Comparison of ENCODE assay signal across 9 cellular contexts in the genomic region with DNA sequence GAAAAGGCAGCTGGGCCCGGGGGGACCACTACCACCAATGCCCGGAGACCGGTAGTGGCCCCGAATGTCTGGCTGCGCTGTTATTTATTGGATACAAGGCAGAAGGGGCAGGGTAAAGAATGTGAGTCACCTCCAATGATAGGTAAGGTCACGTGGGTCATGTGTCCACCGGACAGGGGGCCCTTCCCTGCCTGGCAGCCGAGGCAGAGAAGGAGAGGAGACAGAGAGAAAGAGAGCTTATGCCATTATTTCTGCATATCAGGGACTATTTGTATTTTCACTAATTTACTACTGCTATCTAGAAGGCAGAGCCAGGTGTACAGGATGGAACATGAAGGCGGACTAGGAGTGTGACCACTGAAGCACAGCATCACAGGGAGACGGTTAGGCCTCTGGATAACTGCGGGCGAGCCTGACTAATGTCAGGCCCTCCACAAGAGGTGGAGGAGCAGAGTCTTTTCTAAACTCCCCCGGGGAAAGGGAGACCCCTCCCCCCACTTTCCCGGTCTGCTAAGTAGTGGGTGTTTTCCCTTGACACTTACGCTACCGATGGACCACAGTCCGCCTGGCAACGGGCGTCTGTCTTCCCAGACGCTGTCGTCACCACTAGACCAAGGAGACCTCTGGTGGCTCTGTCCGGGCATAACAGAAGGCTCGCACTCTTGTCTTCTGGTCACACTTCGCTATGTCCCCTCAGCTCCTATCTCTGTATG. TPM values are rescaled to one million over a fixed set of nuclear protein-coding genes. Genes with fewer than 3 reads are reported as not detected.
DNase-seq lines count a peak whose midpoint lies in the region; TF ChIP-seq lines count a peak whose summit lies in the region.
"Not testable (repeated sequence)": the region's sequence is repeated elsewhere in the genome, so short reads cannot be mapped to it uniquely, and the experiment has no call there.
"Had no signal": no experiment of that assay in that cellular context is flagged by ENCODE, and none has a peak within 500 bp of the region (broad histone marks: within the 10 kb centered on the region; RNA-seq: fewer than 3 reads in every experiment).

No MANE protein-coding gene starts in this region.

- H3K9me3 ChIP-seq in breast epithelium; left ventricle myocardium inferior (replicated peaks); neutrophil; transverse colon: not testable (repeated sequence)

- not testable (repeated sequence) for H3K4me1 ChIP-seq in breast epithelium; left ventricle myocardium inferior; neutrophil (ENCODE audit: control insufficient read depth in 1 of 2, insufficient read depth in 1 of 2, low read depth in 1 of 2, low read length in 1 of 2); transverse colon

- peak overlapping the region in 2 of 3 donors; percentile 9 to 46 for H3K27ac Mint-ChIP-seq in IgD-negative memory B cell

- H3K36me3 Mint-ChIP-seq in IgD-negative memory B cell = not testable (repeated sequence)

- in situ Hi-C loops in transverse colon (cut with MboI; ENCODE audit: low pct_ligation_motif_present in 1 of 4, low pct_unique_long_range_greater_than_20kb in 1 of 4, low sequenced_read_pairs in 3 of 4) = not testable (repeated sequence)

- not testable (repeated sequence) for TF ChIP-seq EP300 in transverse colon (IDR thresholded peaks at IDR 0.05; ENCODE audit: low read depth)

- H3K4me3 ChIP-seq in breast epithelium, left ventricle myocardium inferior, transverse colon: not testable (repeated sequence)
- peak overlapping the region in 1 of 2 experiments; percentile 28 for H3K4me3 ChIP-seq in neutrophil (ENCODE audit: low read depth in 1 of 2, low read length in 1 of 2)

- not testable (repeated sequence) for H3K9me3 Mint-ChIP-seq in IgD-negative memory B cell

- H3K27me3 ChIP-seq in breast epithelium; left ventricle myocardium inferior (ENCODE audit: low read depth); neutrophil; transverse colon: not testable (repeated sequence)

- not testable (repeated sequence) for H3K27ac ChIP-seq in VCaP; breast epithelium; left ventricle myocardium inferior (replicated peaks); neutrophil; transverse colon

- TF ChIP-seq POLR2A in breast epithelium (IDR thresholded peaks at IDR 0.05); transverse colon (IDR thresholded peaks at IDR 0.05): not testable (repeated sequence)

- H3K36me3 ChIP-seq in breast epithelium, left ventricle myocardium inferior, neutrophil, transverse colon: not testable (repeated sequence)

- TF ChIP-seq CTCF in VCaP (conservative IDR thresholded peaks at IDR 0.05) (peak; percentile 59), breast epithelium (IDR thresholded peaks at IDR 0.05) (peak in 2 of 3 donors; percentile 44 to 49), left ventricle myocardium inferior (IDR thresholded peaks at IDR 0.05; ENCODE audit: borderline replicate concordance) (peak; percentile 62), neutrophil (IDR thresholded peaks at IDR 0.05) (peak; percentile 71), transverse colon (IDR thresholded peaks at IDR 0.05) (peak; percentile 41 to 62 (median 56))

- DNase-seq in DMS153 (lab: John Stamatoyannopoulos, UW) (peak; percentile 18), NCI-H748 treated with DMSO at 0.1 percent for 48 hours (lab: John Stamatoyannopoulos, UW) (peak; percentile 3), breast epithelium (ENCODE audit: low spot score in 2 of 2) (peak in 1 of 2 donors; percentile 63), left ventricle myocardium inferior (peak; percentile 65), transverse colon (peak; percentile 78)

- intact Hi-C loops in breast epithelium (cut with DNase I; ENCODE audit: low total_unique reads); left ventricle myocardium inferior (cut with micrococcal nuclease); transverse colon (cut with DNase I; ENCODE audit: low total_unique reads): not testable (repeated sequence)

- 42% methylated on average over 24 of the region's 24 CpGs; no CpG with 5 or more reads in 1 of the 2 donors for WGBS in transverse colon (ENCODE audit: low coverage in 1 of 2), 2 donors

- peak overlapping the region in 3 of 4 donors; percentile 19 to 81 (median 38) for H3K4me3 Mint-ChIP-seq in IgD-negative memory B cell

- H3K27me3 Mint-ChIP-seq in IgD-negative memory B cell = not testable (repeated sequence)

- H3K4me1 Mint-ChIP-seq in IgD-negative memory B cell = not testable (repeated sequence)

RNA-seq across cellular contexts. Expression of gene C16orf54, which starts 24.5 kb away (rescaled TPM):
- polyA plus RNA-seq in IgD-negative memory B cell = 50.6 TPM
- total RNA-seq in breast epithelium (1 to 10 TPM in 2 of 3 donors, under 1 TPM in 1; 0.66 to 2.1 (median 1.8) TPM), left ventricle myocardium inferior (0.63 TPM), transverse colon (1 to 10 TPM in 3 of 4 donors, not detected in 1; 3.0 to 8.2 (median 3.8) TPM)

RNA-seq across cellular contexts. Expression of gene QPRT, which starts 42.3 kb away (rescaled TPM):
- not detected for polyA plus RNA-seq in IgD-negative memory B cell
- total RNA-seq in breast epithelium (10 to 100 TPM in 1 of 3 donors, 1 to 10 TPM in 2; 2.4 to 13.3 (median 9.5) TPM), left ventricle myocardium inferior (20.8 TPM), transverse colon (10 to 100 TPM; 14.3 to 65.8 (median 26.3) TPM)

RNA-seq across cellular contexts. Expression of gene ZG16, which starts 56.7 kb away (rescaled TPM):
- polyA plus RNA-seq in IgD-negative memory B cell = not detected
- under 1 TPM in 1 of 3 donors, not detected in 2; 0.33 TPM for total RNA-seq in breast epithelium
- not detected for total RNA-seq in left ventricle myocardium inferior
- 1,000 to 10,000 TPM in 1 of 4 donors, 100 to 1,000 TPM in 1, 10 to 100 TPM in 2; 73.4 to 1,268 (median 104) TPM for total RNA-seq in transverse colon
- total RNA-seq: omental fat pad had no signal

RNA-seq across cellular contexts. Expression of gene SPN, which starts 58.3 kb away (rescaled TPM):
- 11.0 TPM for polyA plus RNA-seq in IgD-negative memory B cell
- total RNA-seq in breast epithelium = 1 to 10 TPM; 1.4 to 5.1 (median 2.3) TPM
- total RNA-seq in left ventricle myocardium inferior = 1.3 TPM
- 1 to 10 TPM in 2 of 4 donors, under 1 TPM in 2; 0.20 to 3.7 (median 1.1) TPM for total RNA-seq in transverse colon

Comparison
In these comparisons a context has a peak if more than half of its experiments do, and no peak if none do; other contexts are left out.
1. RNA of gene ZG16, which starts 56.7 kb away (total RNA-seq): 73.4 to 1,268 TPM in transverse colon; not detected in left ventricle myocardium inferior (single experiment) and 0.33 TPM in breast epithelium; every median in the first group is over 10 times any median in the second.
2. Peak in every context shown above with its lines, with median percentiles within 50 percentile points of each other: CTCF ChIP-seq.